Comparison of ENCODE assay signal across 20 cellular contexts in the genomic region with DNA sequence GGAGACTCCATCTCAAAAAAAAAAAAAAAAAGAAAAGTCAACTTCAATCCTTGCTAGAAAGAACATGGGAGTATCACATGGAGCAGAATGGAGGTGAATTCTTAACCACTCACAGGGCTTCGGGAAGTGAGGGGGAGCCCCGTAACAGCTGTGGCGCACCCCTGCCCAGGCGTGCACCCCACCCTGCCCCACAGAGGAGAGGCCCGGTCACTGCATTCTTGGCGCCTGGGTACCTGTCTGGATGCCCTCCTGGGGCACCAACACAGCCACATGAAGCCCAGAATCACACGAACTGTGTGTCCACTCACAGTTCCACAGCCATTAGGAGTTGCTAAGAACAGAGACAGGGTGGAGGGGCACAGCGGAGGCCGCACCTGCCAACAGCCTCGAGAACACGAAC. TPM values are rescaled to one million over a fixed set of nuclear protein-coding genes. Genes with fewer than 3 reads are reported as not detected.
DNase-seq lines count a peak whose midpoint lies in the region; ATAC-seq and TF ChIP-seq lines count a peak whose summit lies in the region.
"Had no signal": no experiment of that assay in that cellular context is flagged by ENCODE, and none has a peak within 500 bp of the region (broad histone marks: within the 10 kb centered on the region; RNA-seq: fewer than 3 reads in every experiment).

No MANE protein-coding gene starts in this region.

- ATAC-seq in Right ventricle myocardium superior (ENCODE audit: poor library complexity): no peak
- ATAC-seq in heart right ventricle: no peak
- ATAC-seq in HG03469 (IDR thresholded peaks at IDR 0.05; ENCODE audit: unreplicated experiment): no peak
- ATAC-seq: CD8-positive, alpha-beta T cell had no signal

- no peak for TF ChIP-seq POLR2A in spleen (IDR thresholded peaks at IDR 0.05)

- H3K4me3 Mint-ChIP-seq in glutamatergic neuron (ENCODE audit: unreplicated experiment): no peak overlapping the region
- H3K4me3 Mint-ChIP-seq: B cell; CD4-positive, CD25-positive, alpha-beta regulatory T cell; CD8-positive, alpha-beta T cell; HFFc6 had no signal

- H3K4me3 ChIP-seq in heart right ventricle (no peak overlapping the region), spleen (no peak overlapping the region)
- H3K4me3 ChIP-seq: BLaER1, HAP-1 had no signal

- 94 to 97% methylated on average over 11 of the region's 11 CpGs for WGBS in heart right ventricle, 2 donors
- 91 to 100% (median 96%) methylated on average over 9 to 11 of the region's 11 CpGs for WGBS in spleen, 5 donors

- DNase-seq in Right ventricle myocardium superior (peak; percentile 9), heart right ventricle (no peak), glutamatergic neuron (no peak), spleen (peak; percentile 32), SHP77 treated with DMSO at 0.1 percent for 48 hours (lab: John Stamatoyannopoulos, UW) (no peak), OCI-M1 (lab: John Stamatoyannopoulos, UW) (no peak)
- DNase-seq: Caco-2; CD4-positive, CD25-positive, alpha-beta regulatory T cell; CD8-positive, alpha-beta T cell; DMS153; DMS79; GF-D8; GOT3; HFFc6 had no signal

- H3K27me3 ChIP-seq in heart right ventricle (no peaks in the 10 kb centered on the region), spleen (replicated peaks in 1 of 7) (no peaks in the 10 kb centered on the region)
- H3K27me3 ChIP-seq: BLaER1 had no signal

- peaks cover 18% of the 10 kb centered on the region for H3K36me3 Mint-ChIP-seq in glutamatergic neuron (ENCODE audit: unreplicated experiment)
- H3K36me3 Mint-ChIP-seq: CD4-positive, CD25-positive, alpha-beta regulatory T cell; CD8-positive, alpha-beta T cell had no signal

- H3K36me3 ChIP-seq in heart right ventricle: peaks cover 0 to 93% (median 19%) of the 10 kb centered on the region in 9 donors
- peaks cover 0 to 81% (median 12%) of the 10 kb centered on the region in 6 donors for H3K36me3 ChIP-seq in spleen

- peak overlapping the region; percentile 48 for H3K27ac Mint-ChIP-seq in glutamatergic neuron (ENCODE audit: unreplicated experiment)
- H3K27ac Mint-ChIP-seq: B cell; CD8-positive, alpha-beta T cell had no signal

- H3K9me3 Mint-ChIP-seq in glutamatergic neuron (ENCODE audit: unreplicated experiment): peaks cover 10% of the 10 kb centered on the region
- H3K9me3 Mint-ChIP-seq: CD4-positive, CD25-positive, alpha-beta regulatory T cell; CD8-positive, alpha-beta T cell; HFFc6 had no signal

- intact Hi-C loops in Right ventricle myocardium superior (cut with DNase I): no loop called here
- intact Hi-C loops in heart right ventricle (cut with DNase I): loop anchor here in 1 of 10 donors (2.0 kb wide), 1 partner anchor 21 kb away; no protein-coding TSS in a partner anchor
- intact Hi-C loops in spleen (cut with DNase I; ENCODE audit: low total_unique reads): no loop called here

- H3K4me1 ChIP-seq in heart right ventricle (peaks cover 0 to 11% (median 0%) of the 10 kb centered on the region in 9 donors), spleen (no peaks in the 10 kb centered on the region)
- H3K4me1 ChIP-seq: HAP-1 had no signal

- H3K9me3 ChIP-seq in heart right ventricle: no peaks in the 10 kb centered on the region
- H3K9me3 ChIP-seq in spleen: no peaks in the 10 kb centered on the region
- H3K9me3 ChIP-seq: BLaER1, Caco-2, HAP-1 had no signal

- no peak overlapping the region for H3K27ac ChIP-seq in heart right ventricle
- H3K27ac ChIP-seq in spleen: no peak overlapping the region
- H3K27ac ChIP-seq: 22Rv1, BLaER1, C4-2B had no signal

- peaks cover 12% of the 10 kb centered on the region for H3K27me3 Mint-ChIP-seq in glutamatergic neuron (ENCODE audit: unreplicated experiment)
- H3K27me3 Mint-ChIP-seq: B cell; CD4-positive, CD25-positive, alpha-beta regulatory T cell had no signal

- TF ChIP-seq CTCF in heart right ventricle (IDR thresholded peaks at IDR 0.05) (no peak), glutamatergic neuron (IDR thresholded peaks at IDR 0.05; ENCODE audit: partially characterized antibody, unreplicated experiment) (no peak), spleen (IDR thresholded peaks at IDR 0.05 in 8 of 11, conservative IDR thresholded peaks at IDR 0.05 in 3 of 11) (no peak)

- H3K4me1 Mint-ChIP-seq in glutamatergic neuron (ENCODE audit: low read depth, unreplicated experiment): peaks cover 30% of the 10 kb centered on the region
- H3K4me1 Mint-ChIP-seq: B cell; CD4-positive, CD25-positive, alpha-beta regulatory T cell had no signal

RNA-seq across cellular contexts. Expression of gene NIPA2, which starts 51.8 kb away (rescaled TPM):
- 19.2 TPM for total RNA-seq in Right ventricle myocardium superior
- total RNA-seq in heart right ventricle: 10 to 100 TPM; 16.3 to 30.3 (median 19.3) TPM
- polyA plus RNA-seq in heart right ventricle: 10 to 100 TPM in 1 of 2 donors, 1 to 10 TPM in 1; 4.7 to 24.6 TPM
- total RNA-seq in glutamatergic neuron (ENCODE audit: unreplicated experiment): 121 TPM
- 10 to 100 TPM; 46.1 to 91.4 (median 61.0) TPM for total RNA-seq in spleen
- 10 to 100 TPM; 18.4 to 23.1 (median 20.2) TPM for polyA plus RNA-seq in spleen

Comparison
In these comparisons a context has a peak if more than half of its experiments do, and no peak if none do; other contexts are left out.
1. DNase-seq: peak in Right ventricle myocardium superior (single experiment) and spleen (single experiment); none in heart right ventricle (0 of 2), glutamatergic neuron (single experiment), SHP77 treated with DMSO at 0.1 percent for 48 hours (single experiment) and OCI-M1 (single experiment).